In genomic region chrX:124208675-124209074, GRCh38 we compare ENCODE assay signal across 17 cellular contexts.
DNase-seq lines count a peak whose midpoint lies in the region; ATAC-seq and TF ChIP-seq lines count a peak whose summit lies in the region.
"Had no signal": no experiment of that assay in that cellular context is flagged by ENCODE, and none has a peak within 500 bp of the region (broad histone marks: within the 10 kb centered on the region; RNA-seq: fewer than 3 reads in every experiment).

No MANE protein-coding gene starts in this region.

- no peaks in the 10 kb centered on the region for H3K9me3 ChIP-seq in DND-41 (ENCODE audit: insufficient read depth, low read length, severe bottlenecking)
- H3K9me3 ChIP-seq: mucosa of descending colon had no signal

- no peak for TF ChIP-seq POLR2A in GM18505 (IDR thresholded peaks at IDR 0.05; ENCODE audit: borderline replicate concordance, extremely low read depth, insufficient read depth, insufficient read length)

- H3K4me1 ChIP-seq in DND-41 (ENCODE audit: insufficient read depth, low read length) = peaks cover 65% of the 10 kb centered on the region

- ATAC-seq in DND-41 (ENCODE audit: insufficient read depth, low read depth) (peak; percentile 84), naive B cell (ENCODE audit: low read depth in 2 of 2) (peak; percentile 27 to 40), GM18505 (IDR thresholded peaks at IDR 0.05; ENCODE audit: unreplicated experiment) (no peak)
- ATAC-seq: activated CD4-positive, alpha-beta T cell treated with anti-CD3 and anti-CD28 coated beads for 36 hours; mucosa of descending colon had no signal

- H3K36me3 ChIP-seq in DND-41 (ENCODE audit: insufficient read depth, low read length) = no peaks in the 10 kb centered on the region

- H3K27me3 ChIP-seq in DND-41 (ENCODE audit: insufficient read depth, low read length, poor library complexity) = no peaks in the 10 kb centered on the region

- H3K4me3 ChIP-seq in DND-41 (ENCODE audit: low read depth in 1 of 2, low read length in 2 of 2) = no peak overlapping the region
- H3K4me3 ChIP-seq: GM23248, mucosa of descending colon had no signal

- peak overlapping the region; percentile 87 for H3K27ac ChIP-seq in DND-41 (ENCODE audit: low read length)
- H3K27ac ChIP-seq: GM23248 had no signal

- no peak overlapping the region for H3K4me3 Mint-ChIP-seq in naive B cell
- H3K4me3 Mint-ChIP-seq: activated CD4-positive, alpha-beta T cell treated with anti-CD3 and anti-CD28 coated beads for 36 hours; endodermal cell had no signal

- H2AFZ ChIP-seq in DND-41 (ENCODE audit: low read depth, low read length) = no peak overlapping the region
- H2AFZ ChIP-seq: GM23248 had no signal

- peak overlapping the region; percentile 47 for H3K9ac ChIP-seq in DND-41 (ENCODE audit: low read depth, low read length)
- H3K9ac ChIP-seq: GM23248 had no signal

- H3K79me2 ChIP-seq in DND-41 (ENCODE audit: insufficient read depth, low read length) = no peaks in the 10 kb centered on the region

- peak overlapping the region in 1 of 6 donors; percentile 49 for H3K27ac Mint-ChIP-seq in naive B cell
- H3K27ac Mint-ChIP-seq: activated CD4-positive, alpha-beta T cell treated with anti-CD3 and anti-CD28 coated beads for 36 hours; endodermal cell had no signal

- H4K20me1 ChIP-seq in DND-41 (ENCODE audit: insufficient read depth, low read length) = no peaks in the 10 kb centered on the region

- peak overlapping the region; percentile 44; the same call in 1 of the 2 replicates for H3K4me2 ChIP-seq in DND-41 (ENCODE audit: insufficient read depth, low read length)

- DNase-seq in DND-41 = peak; percentile 83
- DNase-seq in NCI-H82 (lab: John Stamatoyannopoulos, UW) = peak; percentile 71
- DNase-seq in UCSD-AML1 (lab: John Stamatoyannopoulos, UW; ENCODE audit: unreplicated experiment) = peak; percentile 32
- no peak for DNase-seq in naive B cell
- no peak for DNase-seq in D341Med (ENCODE audit: low spot score)
- DNase-seq in islet precursor cell = no peak
- no peak for DNase-seq in iPS-NIHi11 (ENCODE audit: low spot score)
- DNase-seq: activated CD4-positive, alpha-beta T cell treated with anti-CD3 and anti-CD28 coated beads for 36 hours; activated CD8-positive, alpha-beta memory T cell treated with anti-CD3 and anti-CD28 coated beads, Interleukin-2, amount 50 U/mL, for 4 hours; activated gamma-delta T cell treated with Interleukin-2 at 50 U/mL for 16 hours; endodermal cell; GM23248; hippocampal formation; mucosa of descending colon; occipital lobe; stimulated activated CD4-positive, alpha-beta T cell treated with anti-CD3 and anti-CD28 coated beads, Interleukin-4, amount 100 ng/mL, for 1 hour had no signal

- H3K36me3 Mint-ChIP-seq in naive B cell = no peaks in the 10 kb centered on the region

- no peaks in the 10 kb centered on the region for H3K27me3 Mint-ChIP-seq in naive B cell
- H3K27me3 Mint-ChIP-seq: activated CD4-positive, alpha-beta T cell treated with anti-CD3 and anti-CD28 coated beads for 36 hours had no signal

- no peak for TF ChIP-seq CTCF in DND-41 (IDR thresholded peaks at IDR 0.05; ENCODE audit: borderline replicate concordance, extremely low read depth, low read length, poor library complexity, severe bottlenecking)

- peaks cover 0 to 2% (median 0%) of the 10 kb centered on the region in 7 donors for H3K9me3 Mint-ChIP-seq in naive B cell

- peaks cover 12 to 13% (median 13%) of the 10 kb centered on the region in 3 donors for H3K4me1 Mint-ChIP-seq in naive B cell

Comparison
In these comparisons a context has a peak if more than half of its experiments do, and no peak if none do; other contexts are left out.
1. DNase-seq: peak in DND-41 (single experiment), NCI-H82 (single experiment) and UCSD-AML1 (single experiment); none in naive B cell (single experiment), D341Med (single experiment), islet precursor cell (single experiment) and iPS-NIHi11 (single experiment).